Comparison of ENCODE assay signal across 37 cellular contexts in the genomic region with DNA sequence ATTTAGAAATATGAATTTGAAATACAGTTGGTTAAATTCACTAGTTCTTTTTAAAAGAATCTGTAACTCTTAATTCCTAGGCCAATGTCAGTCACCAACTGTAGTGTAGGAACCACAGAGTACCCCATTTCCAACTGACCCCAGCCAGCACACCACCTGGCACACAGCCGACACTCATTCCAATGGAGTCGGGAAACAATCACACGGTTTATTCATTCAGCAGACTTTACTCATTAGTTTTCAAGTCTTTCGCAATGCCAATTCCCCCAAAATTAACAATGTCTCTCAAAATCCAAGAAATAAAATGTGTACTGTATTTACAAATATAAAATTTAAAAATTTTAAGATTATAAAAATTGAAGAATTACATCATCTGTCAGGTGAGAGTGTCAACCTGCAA. TPM values are rescaled to one million over a fixed set of nuclear protein-coding genes. Genes with fewer than 3 reads are reported as not detected.
"Had no signal": no experiment of that assay in that cellular context is flagged by ENCODE, and none has a peak within 500 bp of the region (broad histone marks: within the 10 kb centered on the region; RNA-seq: fewer than 3 reads in every experiment).

No MANE protein-coding gene starts in this region.

- H3K36me3 Mint-ChIP-seq: activated naive CD4-positive, alpha-beta T cell treated with anti-CD3 and anti-CD28 coated beads, Interleukin-2, amount 50 U/mL, for 72 hours had no signal

- H3K27ac Mint-ChIP-seq: activated B cell treated with CpG ODN at 0.5 μM for 24 hours; activated CD4-positive, alpha-beta memory T cell treated with anti-CD3 and anti-CD28 coated beads for 36 hours; activated naive CD4-positive, alpha-beta T cell treated with anti-CD3 and anti-CD28 coated beads for 36 hours; activated T-helper 1 cell treated with anti-CD3 and anti-CD28 coated beads, Interleukin-12 subunit alpha, Interleukin-12 subunit beta, Interleukin-2, Interleukin-4 antibody, amounts not matched to agents 30 ng/mL and 10 ng/mL and 1 ng/mL, durations not matched to agents 14 hours and 24 hours and 36 hours; T-helper 17 cell had no signal

- FAIRE-seq: bronchial epithelial cell had no signal

- H3K9ac ChIP-seq: SK-N-SH had no signal

- ATAC-seq: activated naive CD4-positive, alpha-beta T cell treated with anti-CD3 and anti-CD28 coated beads, Interleukin-2, amount 50 U/mL, for 72 hours; activated T-cell treated with anti-CD3 and anti-CD28 coated beads, Interleukin-2, amount 50 U/mL, for 4 hours; PC-3; T-helper 17 cell had no signal

- H3K27ac ChIP-seq: adrenal gland, Peyer's patch, SJSA1, VCaP had no signal

- H3K9me3 Mint-ChIP-seq: activated B cell treated with CpG ODN at 0.5 μM for 24 hours; activated CD4-positive, alpha-beta memory T cell treated with anti-CD3 and anti-CD28 coated beads for 36 hours; activated naive CD4-positive, alpha-beta T cell treated with anti-CD3 and anti-CD28 coated beads for 36 hours; activated naive CD4-positive, alpha-beta T cell treated with anti-CD3 and anti-CD28 coated beads, Interleukin-2, amount 50 U/mL, for 72 hours; activated T-cell treated with anti-CD3 and anti-CD28 coated beads, Interleukin-2, amount 50 U/mL, for 4 hours; activated T-helper 1 cell treated with anti-CD3 and anti-CD28 coated beads, Interleukin-12 subunit alpha, Interleukin-12 subunit beta, Interleukin-2, Interleukin-4 antibody, amounts not matched to agents 30 ng/mL and 10 ng/mL and 1 ng/mL, durations not matched to agents 14 hours and 24 hours and 36 hours; brain had no signal

- H3K9me3 ChIP-seq: adrenal gland, Peyer's patch, SJSA1, SK-N-SH had no signal

- H3K4me1 ChIP-seq: adrenal gland, Peyer's patch, SJSA1 had no signal

- H3K27me3 Mint-ChIP-seq: activated B cell treated with CpG ODN at 0.5 μM for 24 hours; activated CD4-positive, alpha-beta memory T cell treated with anti-CD3 and anti-CD28 coated beads for 36 hours; brain; T-helper 17 cell had no signal

- H3K4me2 ChIP-seq: SK-N-SH had no signal

- DNase-seq: activated B cell treated with CpG ODN at 0.5 μM for 24 hours; activated CD4-positive, alpha-beta memory T cell treated with anti-CD3 and anti-CD28 coated beads for 36 hours; activated CD4-positive, alpha-beta T cell treated with anti-CD3 and anti-CD28 coated beads for 4 hours; activated CD4-positive, alpha-beta T cell treated with anti-CD3 and anti-CD28 coated beads, Interleukin-2, amount 50 U/mL, for 1 hour; activated CD4-positive, CD25-positive, alpha-beta regulatory T cell treated with anti-CD3 and anti-CD28 coated beads, Interleukin-2, amount 50 U/mL, for 72 hours; activated CD8-positive, alpha-beta memory T cell treated with anti-CD3 and anti-CD28 coated beads, Interleukin-2, amount 50 U/mL, for 4 hours; activated gamma-delta T cell treated with Interleukin-2 at 50 U/mL for 16 hours; activated naive CD4-positive, alpha-beta T cell treated with anti-CD3 and anti-CD28 coated beads for 36 hours; activated T-cell treated with anti-CD3 and anti-CD28 coated beads for 4 hours; activated T-cell treated with anti-CD3 and anti-CD28 coated beads, Interleukin-2, amount 50 U/mL, for 4 hours; adrenal gland; cerebellar nuclear complex; NCI-H1092 treated with DMSO at 0.1 percent for 48 hours; NCI-H1417; NCI-H146; NCI-H187; NCI-H2029 treated with DMSO at 0.1 percent for 48 hours; NCI-H2107; NCI-H2171; NCI-H510A; NCI-H526; NCI-H748 treated with DMSO at 0.1 percent for 48 hours; NK-92 treated with Interleukin-12 subunit alpha and Interleukin-12 subunit beta, amount 100 ng/mL, for 24 hours; PC-3; Peyer's patch; RPMI8226; SHP77 treated with DMSO at 0.1 percent for 48 hours; SK-N-SH; T-helper 17 cell; T-helper 9 cell had no signal

- H3K27me3 ChIP-seq: adrenal gland, Peyer's patch, SJSA1 had no signal

- H3K4me1 Mint-ChIP-seq: activated B cell treated with CpG ODN at 0.5 μM for 24 hours, brain had no signal

- H3K4me3 ChIP-seq: adrenal gland, Peyer's patch, SJSA1 had no signal

- H3K4me3 Mint-ChIP-seq: activated B cell treated with CpG ODN at 0.5 μM for 24 hours; activated CD4-positive, alpha-beta memory T cell treated with anti-CD3 and anti-CD28 coated beads for 36 hours; activated naive CD4-positive, alpha-beta T cell treated with anti-CD3 and anti-CD28 coated beads for 36 hours; activated T-cell treated with anti-CD3 and anti-CD28 coated beads, Interleukin-2, amount 50 U/mL, for 4 hours; activated T-helper 1 cell treated with anti-CD3 and anti-CD28 coated beads, Interleukin-12 subunit alpha, Interleukin-12 subunit beta, Interleukin-2, Interleukin-4 antibody, amounts not matched to agents 30 ng/mL and 10 ng/mL and 1 ng/mL, durations not matched to agents 14 hours and 24 hours and 36 hours; brain; T-helper 17 cell had no signal

RNA-seq across cellular contexts. Expression of gene ARG1, which starts 13.5 kb away (rescaled TPM):
- total RNA-seq: activated B cell treated with CpG ODN at 0.5 μM for 24 hours; activated CD4-positive, alpha-beta memory T cell treated with anti-CD3 and anti-CD28 coated beads for 36 hours; activated naive CD4-positive, alpha-beta T cell treated with anti-CD3 and anti-CD28 coated beads for 36 hours; activated naive CD4-positive, alpha-beta T cell treated with anti-CD3 and anti-CD28 coated beads, Interleukin-2, amount 50 U/mL, for 72 hours; activated T-helper 1 cell treated with anti-CD3 and anti-CD28 coated beads, Interleukin-12 subunit alpha, Interleukin-12 subunit beta, Interleukin-2, Interleukin-4 antibody, amounts not matched to agents 30 ng/mL and 10 ng/mL and 1 ng/mL, durations not matched to agents 14 hours and 24 hours and 36 hours; bronchial epithelial cell; M059J; PC-3; Peyer's patch; SJSA1; T-helper 17 cell had no signal
- polyA plus RNA-seq: SK-N-SH had no signal

RNA-seq across cellular contexts. Expression of gene ENPP3, which starts 50.6 kb away (rescaled TPM):
- total RNA-seq: bronchial epithelial cell had no signal
- polyA plus RNA-seq: SK-N-SH had no signal
